In genomic region chr7:106444068-106444655, GRCh38 we compare ENCODE assay signal across 28 cellular contexts.
"Had no signal": no experiment of that assay in that cellular context is flagged by ENCODE, and none has a peak within 500 bp of the region (broad histone marks: within the 10 kb centered on the region; RNA-seq: fewer than 3 reads in every experiment).

No MANE protein-coding gene starts in this region.

- H3K27me3 ChIP-seq: left lung, neural progenitor cell, neutrophil, ovary, right atrium auricular region, suprapubic skin, tibial artery, uterus had no signal

- ATAC-seq: left colon; left lung; lower lobe of right lung; natural killer cell; sciatic nerve; stimulated activated effector memory CD8-positive, alpha-beta T cell treated with anti-CD3 and anti-CD28 coated beads, Interleukin-12 subunit alpha, Interleukin-12 subunit beta, amount 100 ng/mL, for 72 hours had no signal

- H3K4me3 ChIP-seq: left lung, lower lobe of right lung, neural progenitor cell, ovary, right atrium auricular region, skin epidermis, suprapubic skin, thoracic aorta, tibial artery, uterus had no signal

- H3K4me1 ChIP-seq: lower lobe of right lung, neural progenitor cell, right atrium auricular region, tibial artery, uterus had no signal

- H3K27ac Mint-ChIP-seq: natural killer cell; nephron progenitor cell; neural progenitor cell; progenitor cell of endocrine pancreas; stimulated activated effector memory CD8-positive, alpha-beta T cell treated with anti-CD3 and anti-CD28 coated beads, Interleukin-12 subunit alpha, Interleukin-12 subunit beta, amount 100 ng/mL, for 72 hours; stimulated activated naive CD8-positive, alpha-beta T cell treated with anti-CD3 and anti-CD28 coated beads, Interleukin-15, Interleukin-2, amounts not matched to agents 100 ng/mL and 50 ng/mL, for 24 hours had no signal

- DNase-seq: hippocampal formation; kidney glomerular epithelial cell; left colon; left lung; lower lobe of right lung; mammary epithelial cell; mesenchymal stem cell; natural killer cell; nephron progenitor cell; occipital lobe; ovary; stimulated activated CD4-positive, alpha-beta T cell treated with anti-CD3 and anti-CD28 coated beads, Interleukin-12 subunit alpha, Interleukin-12 subunit beta, amount 100 ng/mL, for 4 hours; stimulated activated CD4-positive, alpha-beta T cell treated with anti-CD3 and anti-CD28 coated beads, Interleukin-15, amount 100 ng/mL, for 24 hours; stimulated activated CD4-positive, alpha-beta T cell treated with anti-CD3 and anti-CD28 coated beads, Interleukin-2, amount 100 ng/mL, for 24 hours; stimulated activated CD4-positive, alpha-beta T cell treated with anti-CD3 and anti-CD28 coated beads, Interleukin-4, amount 100 ng/mL, for 1 hour; stimulated activated naive CD4-positive, alpha-beta T cell; tibial artery; uterus had no signal

- H3K4me3 Mint-ChIP-seq: natural killer cell; nephron progenitor cell; neural progenitor cell; stimulated activated effector memory CD8-positive, alpha-beta T cell treated with anti-CD3 and anti-CD28 coated beads, Interleukin-12 subunit alpha, Interleukin-12 subunit beta, amount 100 ng/mL, for 72 hours; stimulated activated naive CD8-positive, alpha-beta T cell treated with anti-CD3 and anti-CD28 coated beads, Interleukin-15, Interleukin-2, amounts not matched to agents 100 ng/mL and 50 ng/mL, for 24 hours had no signal

- H3K9me3 ChIP-seq: left lung, lower lobe of right lung, neutrophil, ovary, right atrium auricular region, suprapubic skin, thoracic aorta, tibial artery, uterus had no signal

- H3K27ac ChIP-seq: left lung, lower lobe of right lung, neural progenitor cell, neutrophil, ovary, right atrium auricular region, skin epidermis, suprapubic skin, thoracic aorta, tibial artery, uterus had no signal

- H3K27me3 Mint-ChIP-seq: progenitor cell of endocrine pancreas had no signal

- H3K36me3 Mint-ChIP-seq: natural killer cell; neural progenitor cell; stimulated activated effector memory CD8-positive, alpha-beta T cell treated with anti-CD3 and anti-CD28 coated beads, Interleukin-12 subunit alpha, Interleukin-12 subunit beta, amount 100 ng/mL, for 72 hours had no signal

- H3K9me3 Mint-ChIP-seq: stimulated activated effector memory CD8-positive, alpha-beta T cell treated with anti-CD3 and anti-CD28 coated beads, Interleukin-12 subunit alpha, Interleukin-12 subunit beta, amount 100 ng/mL, for 72 hours had no signal

- H3K4me1 Mint-ChIP-seq: natural killer cell; nephron progenitor cell; neural progenitor cell; stimulated activated effector memory CD8-positive, alpha-beta T cell treated with anti-CD3 and anti-CD28 coated beads, Interleukin-12 subunit alpha, Interleukin-12 subunit beta, amount 100 ng/mL, for 72 hours had no signal

- H3K36me3 ChIP-seq: left lung, lower lobe of right lung, neural progenitor cell, neutrophil, ovary, right atrium auricular region, suprapubic skin, thoracic aorta, tibial artery, uterus had no signal
